ENCODE assay signal across 8 cellular contexts in the genomic region with DNA sequence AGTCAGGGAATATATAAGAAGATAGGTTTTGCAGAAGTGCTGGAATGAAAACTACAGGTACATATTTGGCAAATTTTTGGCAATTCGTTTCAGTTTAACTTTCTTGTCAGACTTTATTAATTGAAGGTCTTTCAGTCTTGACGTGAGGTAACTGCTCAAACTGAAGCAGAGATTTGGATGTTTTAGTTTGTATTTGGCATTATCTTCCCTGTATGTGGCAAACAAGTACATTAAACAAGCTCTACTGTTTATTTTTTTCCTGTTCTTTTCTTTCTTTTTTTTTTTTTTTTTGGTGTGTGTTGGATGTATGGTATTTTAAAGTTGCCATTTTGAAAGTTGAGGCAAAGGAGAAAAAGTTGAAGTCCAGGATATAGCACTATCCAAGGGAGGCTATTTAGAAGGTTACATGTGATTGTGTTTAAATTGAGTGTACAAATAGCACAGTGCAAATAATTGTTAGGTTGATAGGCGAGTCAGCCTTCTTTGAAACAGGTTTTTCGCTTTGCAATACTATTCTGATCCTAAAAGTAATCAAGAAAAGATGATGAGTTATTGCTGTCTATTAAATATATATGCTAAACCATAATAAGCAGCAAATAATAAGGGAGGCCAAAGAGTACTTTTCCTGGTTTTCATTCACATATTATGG. TPM values are rescaled to one million over a fixed set of nuclear protein-coding genes. Genes with fewer than 3 reads are reported as not detected.
DNase-seq lines count a peak whose midpoint lies in the region; ATAC-seq and TF ChIP-seq lines count a peak whose summit lies in the region.
"Had no signal": no experiment of that assay in that cellular context is flagged by ENCODE, and none has a peak within 500 bp of the region (broad histone marks: within the 10 kb centered on the region; RNA-seq: fewer than 3 reads in every experiment).

No MANE protein-coding gene starts in this region.

- intact Hi-C loops in sigmoid colon (cut with DNase I): loop anchor here (5.0 kb wide), 4 partner anchors 73 to 478 kb away; no protein-coding TSS in a partner anchor

- H3K9me3 ChIP-seq in RWPE2 (ENCODE audit: severe bottlenecking) (no peaks in the 10 kb centered on the region), sigmoid colon (no peaks in the 10 kb centered on the region)

- TF ChIP-seq CTCF in RWPE2 (IDR thresholded peaks at IDR 0.05; ENCODE audit: poor library complexity, severe bottlenecking) (no peak), sigmoid colon (IDR thresholded peaks at IDR 0.05) (no peak)

- WGBS in sigmoid colon, 2 donors: 77 to 78% methylated on average over 4 of the region's 4 CpGs

- peaks cover 2% of the 10 kb centered on the region; the same call in 1 of the 2 replicates for H3K27me3 ChIP-seq in H7 (ENCODE audit: control insufficient read depth, insufficient read depth, low read length)
- H3K27me3 ChIP-seq in RWPE2 (ENCODE audit: insufficient read depth, poor library complexity, severe bottlenecking): no peaks in the 10 kb centered on the region
- H3K27me3 ChIP-seq in sigmoid colon: no peaks in the 10 kb centered on the region

- TF ChIP-seq EP300 in sigmoid colon (IDR thresholded peaks at IDR 0.05): no peak

- H3K4me1 ChIP-seq in RWPE2 (ENCODE audit: insufficient read depth, poor library complexity, severe bottlenecking) (peaks cover 32% of the 10 kb centered on the region), sigmoid colon (peaks cover 0 to 48% (median 30%) of the 10 kb centered on the region in 4 donors)

- no peak for DNase-seq in H7
- DNase-seq in RWPE2 (ENCODE audit: low spot score): no peak
- DNase-seq in fibroblast of peridontal ligament (ENCODE audit: extremely low read depth): peak; percentile 23
- DNase-seq in sigmoid colon: no peak
- no peak for DNase-seq in mesenteric fat pad (ENCODE audit: low spot score)
- DNase-seq in activated CD8-positive, alpha-beta memory T cell treated with anti-CD3 and anti-CD28 coated beads, Interleukin-2, amount 50 U/mL, for 48 hours: no peak
- DNase-seq: NCI-H345 had no signal

- no peaks in the 10 kb centered on the region for H3K36me3 ChIP-seq in H7 (replicated peaks; ENCODE audit: control insufficient read depth, insufficient read depth, low read length)
- H3K36me3 ChIP-seq in RWPE2 (ENCODE audit: low read depth): peaks cover 17% of the 10 kb centered on the region
- no peaks in the 10 kb centered on the region for H3K36me3 ChIP-seq in sigmoid colon

- peak overlapping the region; percentile 91; the same call in 1 of the 2 replicates for H3K4me3 ChIP-seq in H7 (ENCODE audit: insufficient read depth, low read depth, low read length)
- peak overlapping the region; percentile 82 for H3K4me3 ChIP-seq in RWPE2 (ENCODE audit: severe bottlenecking)
- H3K4me3 ChIP-seq in sigmoid colon: peak overlapping the region; percentile 75 to 94 (median 87)

- no peak for ATAC-seq in RWPE2 (ENCODE audit: low read depth)
- ATAC-seq in HG03039 (IDR thresholded peaks at IDR 0.05; ENCODE audit: unreplicated experiment): no peak

- TF ChIP-seq POLR2A in sigmoid colon (IDR thresholded peaks at IDR 0.05): no peak

- peak overlapping the region; percentile 70 for H3K27ac ChIP-seq in RWPE2 (ENCODE audit: poor library complexity, severe bottlenecking)
- H3K27ac ChIP-seq in sigmoid colon: peak overlapping the region; percentile 90 to 98 (median 96)

RNA-seq across cellular contexts. Expression of gene PBX3, which starts 2.2 kb away (rescaled TPM):
- 46.9 and 69.8 TPM in 2 replicates for total RNA-seq in H7 (2014; rRNA removed; shearing (Covaris generic))
- total RNA-seq in sigmoid colon: 100 to 1,000 TPM in 1 of 4 donors, 10 to 100 TPM in 3; 90.6 to 159 (median 93.1) TPM
- 10 to 100 TPM in 2 of 3 donors, 1 to 10 TPM in 1; 2.8 to 15.0 (median 10.8) TPM for polyA plus RNA-seq in sigmoid colon
- total RNA-seq in mesenteric fat pad: 28.8 TPM

RNA-seq across cellular contexts. Expression of gene MAPKAP1, which starts 42.4 kb away (rescaled TPM):
- 114 and 137 TPM in 2 replicates for total RNA-seq in H7 (2014; rRNA removed; shearing (Covaris generic))
- total RNA-seq in sigmoid colon: 100 to 1,000 TPM in 1 of 4 donors, 10 to 100 TPM in 3; 84.3 to 155 (median 88.2) TPM
- 10 to 100 TPM; 37.2 to 62.4 (median 37.2) TPM for polyA plus RNA-seq in sigmoid colon
- total RNA-seq in mesenteric fat pad: 98.6 TPM
